Comparison of ENCODE assay signal across 8 cellular contexts in genomic region chr11:60186128-60186527, GRCh38. TPM values are rescaled to one million over a fixed set of nuclear protein-coding genes. Genes with fewer than 3 reads are reported as not detected.
"Had no signal": no experiment of that assay in that cellular context is flagged by ENCODE, and none has a peak within 500 bp of the region (broad histone marks: within the 10 kb centered on the region; RNA-seq: fewer than 3 reads in every experiment).

No MANE protein-coding gene starts in this region.

RNA-seq across cellular contexts. Expression of gene MS4A6A, which starts 3.2 kb away (rescaled TPM):
- total RNA-seq: epithelial cell of proximal tubule, lung microvascular endothelial cell had no signal
- polyA plus RNA-seq: keratinocyte, neural cell had no signal

RNA-seq across cellular contexts. Expression of gene MS4A4E, which starts 56.8 kb away (rescaled TPM):
- total RNA-seq: dermis blood vessel endothelial cell; epithelial cell of proximal tubule; lung microvascular endothelial cell; naive thymus-derived CD8-positive, alpha-beta T cell; osteoblast had no signal
- polyA plus RNA-seq: immature natural killer cell; keratinocyte; naive thymus-derived CD8-positive, alpha-beta T cell; neural cell had no signal
